ENCODE assay signal across 23 cellular contexts in genomic region chr14:104771918-104772706, GRCh38.
"Had no signal": no experiment of that assay in that cellular context is flagged by ENCODE, and none has a peak within 500 bp of the region (broad histone marks: within the 10 kb centered on the region; RNA-seq: fewer than 3 reads in every experiment).

No MANE protein-coding gene starts in this region.

- H3K79me2 ChIP-seq: parathyroid adenoma had no signal

- H3K27ac ChIP-seq: neutrophil, parathyroid adenoma, spleen, thyroid gland, upper lobe of right lung had no signal

- H3K9me3 ChIP-seq: neutrophil, thyroid gland, upper lobe of right lung had no signal

- ATAC-seq: natural killer cell treated with Interleukin-12 subunit alpha and Interleukin-12 subunit beta and Interleukin-15 and Interleukin-18, amount 100 ng/mL, for 72 hours; stimulated activated naive CD8-positive, alpha-beta T cell treated with anti-CD3 and anti-CD28 coated beads, Interleukin-15, Interleukin-2, amounts not matched to agents 100 U/mL and 50 U/mL, for 24 hours; upper lobe of right lung had no signal

- H2AFZ ChIP-seq: parathyroid adenoma had no signal

- H3K4me3 ChIP-seq: spleen, thyroid gland, upper lobe of right lung had no signal

- DNase-seq: activated CD4-positive, alpha-beta T cell treated with anti-CD3 and anti-CD28 coated beads for 1 hour; activated CD4-positive, alpha-beta T cell treated with anti-CD3 and anti-CD28 coated beads, Interleukin-2, amount 50 U/mL, for 1 hour; activated naive CD4-positive, alpha-beta T cell; activated naive CD8-positive, alpha-beta T cell treated with anti-CD3 and anti-CD28 coated beads, Interleukin-2, amount 10 ng/mL, durations not matched to agents 7 days and 5 days; activated T-cell treated with anti-CD3 and anti-CD28 coated beads, Interleukin-2, amount 50 U/mL, for 1 hour; amygdala; cortex of kidney; hippocampal formation; kidney glomerular epithelial cell; midbrain; spleen; stimulated activated CD4-positive, alpha-beta T cell treated with anti-CD3 and anti-CD28 coated beads, Interleukin-4, amount 100 ng/mL, for 24 hours; stimulated activated naive CD8-positive, alpha-beta T cell treated with anti-CD3 and anti-CD28 coated beads, Interleukin-15, Interleukin-2, amounts not matched to agents 100 U/mL and 50 U/mL, for 24 hours; substantia nigra; T-helper 9 cell; thyroid gland; upper lobe of right lung had no signal

- H3K9ac ChIP-seq: parathyroid adenoma had no signal

- FAIRE-seq: bronchial epithelial cell, endometrium, frontal cortex had no signal

- H3K27me3 ChIP-seq: neutrophil, spleen, thyroid gland, upper lobe of right lung had no signal
